13 cellular contexts compared by ENCODE assay signal in genomic region chr18:51614033-51614432, GRCh38.
DNase-seq lines count a peak whose midpoint lies in the region; ATAC-seq and TF ChIP-seq lines count a peak whose summit lies in the region.
"Had no signal": no experiment of that assay in that cellular context is flagged by ENCODE, and none has a peak within 500 bp of the region (broad histone marks: within the 10 kb centered on the region; RNA-seq: fewer than 3 reads in every experiment).

No MANE protein-coding gene starts in this region.

- POLR2A ChIA-PET in PC-9 (lab: Charles Lee; ENCODE audit: unreplicated experiment), result interaction anchor here (0.6 kb wide), 1 partner anchor 419 kb away, joined by 3 read pairs; no protein-coding TSS in a partner anchor

- no peaks in the 10 kb centered on the region for H3K27me3 ChIP-seq in PC-9 (ENCODE audit: insufficient read depth, low read depth)
- no peaks in the 10 kb centered on the region for H3K27me3 ChIP-seq in left lung
- H3K27me3 ChIP-seq: dorsolateral prefrontal cortex had no signal

- H3K9me3 ChIP-seq in PC-9 (ENCODE audit: insufficient read depth, low read depth) (peaks cover 10% of the 10 kb centered on the region; the same call in 1 of the 2 replicates), left lung (no peaks in the 10 kb centered on the region)

- H3K36me3 ChIP-seq in PC-9 (ENCODE audit: low read depth), result no peaks in the 10 kb centered on the region
- H3K36me3 ChIP-seq in left lung, result no peaks in the 10 kb centered on the region

- H3K79me2 ChIP-seq in PC-9 (ENCODE audit: low read depth), result no peaks in the 10 kb centered on the region

- DNase-seq in Calu3, result peak; percentile 53
- peak; percentile 43 to 91 for DNase-seq in PC-9
- peak; percentile 68 for DNase-seq in choroid plexus epithelial cell (ENCODE audit: low read depth)
- no peak for DNase-seq in left lung
- no peak for DNase-seq in GM10266 (ENCODE audit: extremely low spot score)
- no peak for DNase-seq in NCI-H2196 treated with DMSO at 0.1 percent for 48 hours (lab: John Stamatoyannopoulos, UW; ENCODE audit: unreplicated experiment)
- DNase-seq: dorsolateral prefrontal cortex; NCI-H1930; stimulated activated CD4-positive, alpha-beta T cell treated with anti-CD3 and anti-CD28 coated beads, Interleukin-1b, Interleukin-23, amount 100 ng/mL, for 48 hours had no signal

- no peaks in the 10 kb centered on the region for H4K20me1 ChIP-seq in PC-9 (ENCODE audit: insufficient read depth)

- peaks cover 47% of the 10 kb centered on the region for H3K4me1 ChIP-seq in PC-9 (replicated peaks; ENCODE audit: insufficient read depth)
- H3K4me1 ChIP-seq in left lung, result no peaks in the 10 kb centered on the region

- H3K4me3 Mint-ChIP-seq in Calu3 (ENCODE audit: low read depth, unreplicated experiment), result no peak overlapping the region

- no peak overlapping the region for H2AFZ ChIP-seq in PC-9

- H3K27ac Mint-ChIP-seq in Calu3 (ENCODE audit: unreplicated experiment), result no peak overlapping the region
- H3K27ac Mint-ChIP-seq: activated naive CD4-positive, alpha-beta T cell treated with anti-CD3 and anti-CD28 coated beads, Interleukin-2, amount 50 U/mL, for 72 hours had no signal

- no peaks in the 10 kb centered on the region for H3K36me3 Mint-ChIP-seq in Calu3 (ENCODE audit: insufficient read depth, unreplicated experiment)
- H3K36me3 Mint-ChIP-seq: activated naive CD4-positive, alpha-beta T cell treated with anti-CD3 and anti-CD28 coated beads, Interleukin-2, amount 50 U/mL, for 72 hours had no signal

- peak overlapping the region; percentile 84 for H3K27ac ChIP-seq in PC-9
- H3K27ac ChIP-seq in left lung, result no peak overlapping the region
- H3K27ac ChIP-seq: dorsolateral prefrontal cortex had no signal

- H3K4me3 ChIP-seq in PC-9 (no peak overlapping the region), choroid plexus epithelial cell (ENCODE audit: low read depth, low read length) (no peak overlapping the region), left lung (no peak overlapping the region)
- H3K4me3 ChIP-seq: dorsolateral prefrontal cortex, K562 had no signal

- CTCF ChIA-PET in Calu3 (lab: Charles Lee), result interaction anchor here (0.7 kb wide), 2 partner anchors 24 to 186 kb away, joined by 3 to 4 read pairs; no protein-coding TSS in a partner anchor
- CTCF ChIA-PET in PC-9 (lab: Charles Lee), result no interaction called here

- TF ChIP-seq CTCF in Calu3 (IDR thresholded peaks at IDR 0.05; ENCODE audit: unreplicated experiment) (no peak), PC-9 (conservative IDR thresholded peaks at IDR 0.05) (no peak), choroid plexus epithelial cell (conservative IDR thresholded peaks at IDR 0.05; ENCODE audit: low read depth, low read length) (no peak), left lung (IDR thresholded peaks at IDR 0.05) (no peak), GM10266 (IDR thresholded peaks at IDR 0.05; ENCODE audit: control insufficient read depth, insufficient read depth, low read depth, missing control alignments) (no peak)

- peaks cover 3% of the 10 kb centered on the region for H3K9me3 Mint-ChIP-seq in Calu3 (ENCODE audit: low read depth, unreplicated experiment)

- peak overlapping the region; percentile 56 for H3K4me2 ChIP-seq in PC-9

- H3K27me3 Mint-ChIP-seq in Calu3 (ENCODE audit: unreplicated experiment), result peaks cover 38% of the 10 kb centered on the region

- intact Hi-C loops in Calu3 (cut with micrococcal nuclease; ENCODE audit: unreplicated experiment) (no loop called here), PC-9 (cut with micrococcal nuclease; ENCODE audit: unreplicated experiment) (no loop called here), left lung (cut with DNase I) (no loop called here)

- peaks cover 44% of the 10 kb centered on the region for H3F3A ChIP-seq in PC-9 (ENCODE audit: insufficient read depth, low read depth)

- peaks cover 22% of the 10 kb centered on the region for H3K4me1 Mint-ChIP-seq in Calu3 (ENCODE audit: low read depth, unreplicated experiment)

- no peaks in the 10 kb centered on the region for H3K9me2 ChIP-seq in PC-9 (ENCODE audit: insufficient read depth)

- BruUV-seq in Calu3 (replicated peaks; lab: Mats Ljungman, UMichigan), result no TSS peak
- no TSS peak for BruUV-seq in PC-9 (replicated peaks; lab: Mats Ljungman, UMichigan)

- peak; percentile 63 for ATAC-seq in left lung
- ATAC-seq in GM21367 (IDR thresholded peaks at IDR 0.05; ENCODE audit: unreplicated experiment), result no peak
- ATAC-seq in GM19455 (IDR thresholded peaks at IDR 0.05; ENCODE audit: unreplicated experiment), result no peak
- ATAC-seq: activated naive CD4-positive, alpha-beta T cell treated with anti-CD3 and anti-CD28 coated beads, Interleukin-2, amount 50 U/mL, for 72 hours; K562 had no signal

Comparison
In these comparisons a context has a peak if more than half of its experiments do, and no peak if none do; other contexts are left out.
1. DNase-seq: peak in Calu3 (single experiment), PC-9 (2 of 2) and choroid plexus epithelial cell (single experiment); none in left lung (0 of 2), GM10266 (single experiment) and NCI-H2196 treated with DMSO at 0.1 percent for 48 hours (single experiment).